In genomic region chr6:117288083-117288715, GRCh38 we compare ENCODE assay signal across 22 cellular contexts. TPM values are rescaled to one million over a fixed set of nuclear protein-coding genes. Genes with fewer than 3 reads are reported as not detected.
"Had no signal": no experiment of that assay in that cellular context is flagged by ENCODE, and none has a peak within 500 bp of the region (broad histone marks: within the 10 kb centered on the region; RNA-seq: fewer than 3 reads in every experiment).

No MANE protein-coding gene starts in this region.

- DNase-seq: activated B cell treated with CpG ODN at 0.5 μM for 24 hours; activated CD4-positive, alpha-beta T cell treated with anti-CD3 and anti-CD28 coated beads for 1 hour; activated CD8-positive, alpha-beta memory T cell treated with anti-CD3 and anti-CD28 coated beads, Interleukin-2, amount 50 U/mL, for 4 hours; activated CD8-positive, alpha-beta T cell treated with anti-CD3 and anti-CD28 coated beads for 36 hours; activated gamma-delta T cell treated with Interleukin-2 at 50 U/mL for 16 hours; activated naive CD4-positive, alpha-beta T cell treated with anti-CD3 and anti-CD28 coated beads, Interleukin-2, amount 10 ng/mL, durations not matched to agents 7 days and 5 days; activated naive CD8-positive, alpha-beta T cell treated with anti-CD3 and anti-CD28 coated beads for 36 hours; activated T-cell treated with anti-CD3 and anti-CD28 coated beads, Interleukin-2, amount 50 U/mL, for 72 hours; anterior cingulate cortex; KG1; NCI-H1105 treated with DMSO at 0.1 percent for 48 hours; NCI-H1436 treated with DMSO at 0.1 percent for 48 hours; NCI-H187; NCI-H2081; NCI-H524; NCI-H774; SHP77; T-helper 17 cell; T-helper 9 cell had no signal

RNA-seq across cellular contexts. Expression of gene VGLL2, which starts 22.8 kb away (rescaled TPM):
- total RNA-seq: activated B cell treated with CpG ODN at 0.5 μM for 24 hours; activated CD8-positive, alpha-beta T cell treated with anti-CD3 and anti-CD28 coated beads for 36 hours; activated naive CD8-positive, alpha-beta T cell treated with anti-CD3 and anti-CD28 coated beads for 36 hours; activated T-cell treated with anti-CD3 and anti-CD28 coated beads, Interleukin-2, amount 50 U/mL, for 72 hours; activated T-helper 2 cell treated with anti-CD3 and anti-CD28 coated beads, Interferon-gamma antibody, Interleukin-2, Interleukin-4, amounts not matched to agents 10 μg/mL and 5 μg/mL and 100 μg/mL, durations not matched to agents 14 hours and 24 hours and 36 hours; OCI-LY7; SK-MEL-5; T-helper 17 cell had no signal
